8 cellular contexts compared by ENCODE assay signal in the genomic region with DNA sequence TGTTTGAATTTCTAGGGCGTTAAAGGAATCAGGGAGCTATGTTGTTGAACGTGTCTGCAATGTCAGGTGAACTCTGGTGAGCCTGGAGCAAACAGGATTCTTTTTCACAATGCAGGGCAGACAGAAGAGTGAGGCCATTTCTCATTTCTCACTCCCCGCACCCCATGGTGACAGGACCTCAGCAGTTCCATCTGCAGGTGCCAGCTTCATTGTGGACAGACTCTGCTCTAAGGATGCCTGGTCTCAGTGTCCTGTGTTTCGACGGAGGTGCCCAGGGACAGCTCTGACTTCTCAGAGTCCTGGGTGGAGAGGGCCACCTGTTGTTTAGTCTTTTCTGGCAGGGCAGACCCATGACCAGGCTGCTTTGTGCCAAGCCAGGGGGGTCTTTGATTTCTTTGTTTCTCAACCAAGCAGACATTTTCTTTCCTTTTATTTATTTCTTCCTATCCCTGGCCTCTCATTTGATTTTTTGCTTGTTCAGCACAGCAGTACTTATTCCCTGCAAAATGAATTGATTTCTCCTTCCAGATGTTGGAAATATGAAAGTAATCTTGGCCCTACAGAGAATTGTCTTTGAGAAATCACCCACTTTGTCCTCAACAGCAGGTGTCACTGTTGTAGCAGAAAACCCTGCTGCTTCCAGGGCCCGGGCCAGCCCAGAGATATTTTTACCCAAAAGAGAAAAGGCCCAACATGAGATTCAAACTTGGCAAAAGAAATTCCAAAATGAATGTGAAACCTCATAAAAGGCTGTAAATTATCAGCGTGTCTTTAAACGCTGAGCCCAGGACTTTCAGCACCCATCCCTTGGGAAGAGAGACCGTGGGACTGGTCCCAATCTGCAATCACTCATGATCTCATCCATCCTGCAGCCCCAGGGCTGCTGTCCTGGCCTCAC.
A peak's percentile ranks its signal among the peaks of the same experiment; 100 is the strongest.
DNase-seq lines count a peak whose midpoint lies in the region; ATAC-seq and TF ChIP-seq lines count a peak whose summit lies in the region.

No MANE protein-coding gene starts in this region.

- H3K36me3 ChIP-seq in right atrium auricular region = no peaks in the 10 kb centered on the region

- TF ChIP-seq CTCF in right atrium auricular region (IDR thresholded peaks at IDR 0.05) (peak in 1 of 2 donors; percentile 56), chondrocyte (IDR thresholded peaks at IDR 0.05) (peak; percentile 86), nephron progenitor cell (IDR thresholded peaks at IDR 0.05) (peak; percentile 65)

- ATAC-seq in Right ventricle myocardium superior (ENCODE audit: poor library complexity) (peak; percentile 80), HG02884 (IDR thresholded peaks at IDR 0.05; ENCODE audit: unreplicated experiment) (no peak)

- H3K27ac Mint-ChIP-seq in chondrocyte (ENCODE audit: unreplicated experiment) = no peak overlapping the region
- H3K27ac Mint-ChIP-seq in nephron progenitor cell = no peak overlapping the region

- H3K4me3 Mint-ChIP-seq in chondrocyte (ENCODE audit: unreplicated experiment) (no peak overlapping the region), nephron progenitor cell (no peak overlapping the region)

- H3K27me3 ChIP-seq in right atrium auricular region = no peaks in the 10 kb centered on the region

- H3K9me3 ChIP-seq in right atrium auricular region = peaks cover 0 to 9% of the 10 kb centered on the region in 2 donors

- no peaks in the 10 kb centered on the region for H3K36me3 Mint-ChIP-seq in chondrocyte (ENCODE audit: low read depth)
- H3K36me3 Mint-ChIP-seq in nephron progenitor cell (ENCODE audit: low read depth) = peaks cover 12% of the 10 kb centered on the region

- intact Hi-C loops in Right ventricle myocardium superior (cut with DNase I) = no loop called here

- peaks cover 3% of the 10 kb centered on the region for H3K27me3 Mint-ChIP-seq in chondrocyte (ENCODE audit: low read depth)
- no peaks in the 10 kb centered on the region for H3K27me3 Mint-ChIP-seq in nephron progenitor cell (ENCODE audit: low read depth, poor library complexity)

- H3K4me1 ChIP-seq in right atrium auricular region = no peaks in the 10 kb centered on the region

- no peak overlapping the region for H3K4me3 ChIP-seq in right atrium auricular region

- H3K27ac ChIP-seq in right atrium auricular region = no peak overlapping the region

- peak; percentile 54 for DNase-seq in Right ventricle myocardium superior
- DNase-seq in right atrium auricular region (ENCODE audit: low spot score) = no peak
- DNase-seq in NCI-H446 treated with DMSO at 0.1 percent for 48 hours (lab: John Stamatoyannopoulos, UW) = peak; percentile 15
- DNase-seq in chondrocyte (ENCODE audit: low spot score) = no peak
- peak; percentile 56 for DNase-seq in nephron progenitor cell
- DNase-seq in ecto neural progenitor cell (ENCODE audit: low spot score) = no peak
- DNase-seq in putamen (ENCODE audit: low spot score) = no peak

- H3K9me3 Mint-ChIP-seq in chondrocyte (ENCODE audit: low read depth) (peaks cover 5% of the 10 kb centered on the region), nephron progenitor cell (peaks cover 11% of the 10 kb centered on the region)

- H3K4me1 Mint-ChIP-seq in chondrocyte (ENCODE audit: low read depth) (peaks cover 3% of the 10 kb centered on the region), nephron progenitor cell (peaks cover 8% of the 10 kb centered on the region)

Comparison
In these comparisons a context has a peak if more than half of its experiments do, and no peak if none do; other contexts are left out.
1. DNase-seq: peak in Right ventricle myocardium superior (single experiment), NCI-H446 treated with DMSO at 0.1 percent for 48 hours (single experiment) and nephron progenitor cell (single experiment); none in right atrium auricular region (single experiment), chondrocyte (single experiment), ecto neural progenitor cell (single experiment) and putamen (single experiment).